In the genomic region with DNA sequence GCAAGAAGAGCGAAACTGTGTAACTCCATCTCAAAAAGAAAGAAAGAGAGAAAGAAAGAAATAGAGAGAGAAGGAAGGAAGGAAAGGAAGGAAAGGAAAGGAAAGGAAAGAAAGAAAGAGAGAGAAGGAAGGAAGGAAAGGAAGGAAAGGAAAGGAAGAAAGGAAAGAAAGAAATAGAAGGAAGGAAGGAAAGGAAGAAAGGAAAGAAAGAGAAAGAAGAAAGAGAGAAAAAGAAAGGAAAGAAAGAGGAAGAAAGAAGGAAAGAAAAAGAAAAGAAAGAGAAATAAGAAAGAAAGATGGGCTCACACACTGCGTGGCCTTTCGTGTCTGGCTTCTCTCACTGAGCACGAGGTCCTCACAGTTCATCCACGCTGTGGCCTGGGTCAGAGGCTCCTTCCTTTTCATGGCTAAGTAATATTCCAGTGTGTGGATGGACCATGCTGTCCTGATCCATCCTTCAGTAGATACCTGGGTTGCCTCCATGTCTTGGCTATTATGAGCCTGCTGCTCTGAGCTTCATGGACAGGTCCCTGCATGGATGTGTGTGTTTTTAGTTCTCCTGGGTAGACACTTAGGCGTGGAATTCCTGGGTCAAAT, we compare ENCODE assay signal across 25 cellular contexts.
"Had no signal": no experiment of that assay in that cellular context is flagged by ENCODE, and none has a peak within 500 bp of the region (broad histone marks: within the 10 kb centered on the region; RNA-seq: fewer than 3 reads in every experiment).

No MANE protein-coding gene starts in this region.

- H3K4me1 Mint-ChIP-seq: mesothelial cell of epicardium; natural killer cell; nephron progenitor cell; stimulated activated effector memory CD8-positive, alpha-beta T cell treated with anti-CD3 and anti-CD28 coated beads, Interleukin-12 subunit alpha, Interleukin-12 subunit beta, amount 100 ng/mL, for 72 hours had no signal

- H3K27ac Mint-ChIP-seq: mesothelial cell of epicardium; naive B cell; natural killer cell; nephron progenitor cell; stimulated activated effector memory CD8-positive, alpha-beta T cell treated with anti-CD3 and anti-CD28 coated beads, Interleukin-12 subunit alpha, Interleukin-12 subunit beta, amount 100 ng/mL, for 72 hours; stimulated activated naive CD8-positive, alpha-beta T cell treated with anti-CD3 and anti-CD28 coated beads, Interleukin-15, Interleukin-2, amounts not matched to agents 100 ng/mL and 50 ng/mL, for 24 hours had no signal

- H3K9me3 ChIP-seq: pancreas, prostate gland, upper lobe of right lung had no signal

- H3K27ac ChIP-seq: hepatocyte, left ventricle myocardium inferior, pancreas, prostate gland, sigmoid colon, spleen, suprapubic skin, thoracic aorta, tibial artery, upper lobe of right lung had no signal

- DNase-seq: islet precursor cell; left ventricle myocardium inferior; mesendoderm; naive B cell; natural killer cell; nephron progenitor cell; pancreas; retina; right cardiac atrium; sigmoid colon; small intestine; spleen; stimulated activated CD4-positive, alpha-beta T cell treated with anti-CD3 and anti-CD28 coated beads, Interleukin-4, amount 100 ng/mL, for 24 hours; stimulated activated naive CD4-positive, alpha-beta T cell; tibial artery; trophoblast cell; upper lobe of right lung had no signal

- H2AFZ ChIP-seq: hepatocyte had no signal

- H3K27me3 ChIP-seq: hepatocyte, pancreas had no signal

- H3K4me2 ChIP-seq: hepatocyte had no signal

- H3K4me3 Mint-ChIP-seq: mesothelial cell of epicardium; naive B cell; natural killer cell; nephron progenitor cell; stimulated activated effector memory CD8-positive, alpha-beta T cell treated with anti-CD3 and anti-CD28 coated beads, Interleukin-12 subunit alpha, Interleukin-12 subunit beta, amount 100 ng/mL, for 72 hours; stimulated activated naive CD8-positive, alpha-beta T cell treated with anti-CD3 and anti-CD28 coated beads, Interleukin-15, Interleukin-2, amounts not matched to agents 100 ng/mL and 50 ng/mL, for 24 hours had no signal

- H3K36me3 Mint-ChIP-seq: mesothelial cell of epicardium; natural killer cell; stimulated activated effector memory CD8-positive, alpha-beta T cell treated with anti-CD3 and anti-CD28 coated beads, Interleukin-12 subunit alpha, Interleukin-12 subunit beta, amount 100 ng/mL, for 72 hours had no signal

- H3K4me3 ChIP-seq: hepatocyte, left ventricle myocardium inferior, lung, pancreas, prostate gland, sigmoid colon, spleen, suprapubic skin, thoracic aorta, tibial artery, upper lobe of right lung had no signal

- ATAC-seq: natural killer cell; pancreas; right cardiac atrium; stimulated activated effector memory CD8-positive, alpha-beta T cell treated with anti-CD3 and anti-CD28 coated beads, Interleukin-12 subunit alpha, Interleukin-12 subunit beta, amount 100 ng/mL, for 72 hours; upper lobe of right lung had no signal

- H3K79me2 ChIP-seq: hepatocyte had no signal

- H3K9me3 Mint-ChIP-seq: stimulated activated naive CD8-positive, alpha-beta T cell treated with anti-CD3 and anti-CD28 coated beads, Interleukin-15, Interleukin-2, amounts not matched to agents 100 ng/mL and 50 ng/mL, for 24 hours had no signal

- H3K36me3 ChIP-seq: left ventricle myocardium inferior, pancreas, prostate gland, sigmoid colon, spleen, suprapubic skin, thoracic aorta, tibial artery, upper lobe of right lung had no signal
